In genomic region chr5:175696139-175696854, GRCh38 we compare ENCODE assay signal across 8 cellular contexts. TPM values are rescaled to one million over a fixed set of nuclear protein-coding genes. Genes with fewer than 3 reads are reported as not detected.
DNase-seq lines count a peak whose midpoint lies in the region; TF ChIP-seq lines count a peak whose summit lies in the region.

No MANE protein-coding gene starts in this region.

- H3K4me3 ChIP-seq in GM12865 (ENCODE audit: low read depth, low read length), result no peak overlapping the region
- H3K4me3 ChIP-seq in parathyroid adenoma (ENCODE audit: low read depth, low read length), result no peak overlapping the region
- no peak overlapping the region for H3K4me3 ChIP-seq in tibial nerve

- peaks cover 16% of the 10 kb centered on the region for H3K4me1 Mint-ChIP-seq in activated CD4-positive, alpha-beta memory T cell treated with anti-CD3 and anti-CD28 coated beads for 36 hours (ENCODE audit: low read depth)

- POLR2A ChIA-PET in activated CD4-positive, alpha-beta memory T cell treated with anti-CD3 and anti-CD28 coated beads for 36 hours (lab: Charles Lee), result interaction anchor here (1.4 kb wide), 1 partner anchor 162 kb away, joined by 4 read pairs; no protein-coding TSS in a partner anchor

- peak overlapping the region; percentile 90 for H3K27ac Mint-ChIP-seq in activated CD4-positive, alpha-beta memory T cell treated with anti-CD3 and anti-CD28 coated beads for 36 hours

- peaks cover 5% of the 10 kb centered on the region for H3K36me3 Mint-ChIP-seq in activated CD4-positive, alpha-beta memory T cell treated with anti-CD3 and anti-CD28 coated beads for 36 hours

- H3K4me2 ChIP-seq in parathyroid adenoma (ENCODE audit: low read length), result peak overlapping the region; percentile 9

- TF ChIP-seq POLR2A in tibial nerve (IDR thresholded peaks at IDR 0.05), result no peak

- peak; percentile 56 for DNase-seq in GM12865 (ENCODE audit: low read depth)
- peak; percentile 67 for DNase-seq in NCI-H510A treated with DMSO at 0.1 percent for 48 hours (lab: John Stamatoyannopoulos, UW)
- DNase-seq in activated CD4-positive, alpha-beta memory T cell treated with anti-CD3 and anti-CD28 coated beads for 36 hours, result peak; percentile 92
- DNase-seq in epidermal melanocyte (ENCODE audit: insufficient read length, low spot score), result peak; percentile 32
- DNase-seq in tibial nerve (ENCODE audit: low spot score in 2 of 2), result peak; percentile 39 to 49
- no peak for DNase-seq in cortex of kidney (lab: John Stamatoyannopoulos, UW)
- DNase-seq in hepatic stellate cell (ENCODE audit: low spot score), result no peak

- CTCF ChIA-PET in activated CD4-positive, alpha-beta memory T cell treated with anti-CD3 and anti-CD28 coated beads for 36 hours (lab: Charles Lee), result interaction anchor here (0.8 to 15.7 kb wide), 17 partner anchors 8 to 215 kb away, joined by 3 to 273 read pairs (median 4); partner anchors contain the start of gene HRH2

- intact Hi-C loops in activated CD4-positive, alpha-beta memory T cell treated with anti-CD3 and anti-CD28 coated beads for 36 hours (cut with micrococcal nuclease), result loop anchor here (1.0 kb wide), 4 partner anchors 39 to 175 kb away; no protein-coding TSS in a partner anchor

- TF ChIP-seq EP300 in tibial nerve (IDR thresholded peaks at IDR 0.05), result peak; percentile 23 to 34

- no peaks in the 10 kb centered on the region for H3K9me3 ChIP-seq in parathyroid adenoma (ENCODE audit: control insufficient read depth, low read length)
- peaks cover 0 to 2% (median 0%) of the 10 kb centered on the region in 4 donors for H3K9me3 ChIP-seq in tibial nerve

- no peak overlapping the region for H2AFZ ChIP-seq in parathyroid adenoma

- H3K36me3 ChIP-seq in parathyroid adenoma (ENCODE audit: control insufficient read depth, insufficient read depth, low read length) (no peaks in the 10 kb centered on the region), tibial nerve (no peaks in the 10 kb centered on the region)

- peak overlapping the region; percentile 60 for H3K4me3 Mint-ChIP-seq in activated CD4-positive, alpha-beta memory T cell treated with anti-CD3 and anti-CD28 coated beads for 36 hours

- H3K27me3 ChIP-seq in parathyroid adenoma (ENCODE audit: control insufficient read depth, insufficient read depth, low read length), result no peaks in the 10 kb centered on the region
- H3K27me3 ChIP-seq in tibial nerve, result no peaks in the 10 kb centered on the region

- H3K27ac ChIP-seq in parathyroid adenoma (no peak overlapping the region), tibial nerve (peak overlapping the region in 2 of 4 donors; percentile 19 to 46)

- no peaks in the 10 kb centered on the region for H3K27me3 Mint-ChIP-seq in activated CD4-positive, alpha-beta memory T cell treated with anti-CD3 and anti-CD28 coated beads for 36 hours

- H3K4me1 ChIP-seq in parathyroid adenoma, result peaks cover 2% of the 10 kb centered on the region
- H3K4me1 ChIP-seq in tibial nerve, result peaks cover 0 to 6% (median 2%) of the 10 kb centered on the region in 4 donors

- no peaks in the 10 kb centered on the region for H3K79me2 ChIP-seq in parathyroid adenoma

- TF ChIP-seq CTCF in GM12865 (IDR thresholded peaks at IDR 0.05; ENCODE audit: insufficient read depth, low read depth, low read length, missing control alignments), result peak; percentile 56
- TF ChIP-seq CTCF in parathyroid adenoma (IDR thresholded peaks at IDR 0.05), result peak; percentile 53
- peak; percentile 32 to 61 (median 49) for TF ChIP-seq CTCF in tibial nerve (IDR thresholded peaks at IDR 0.05)

- no peaks in the 10 kb centered on the region for H3K9me3 Mint-ChIP-seq in activated CD4-positive, alpha-beta memory T cell treated with anti-CD3 and anti-CD28 coated beads for 36 hours

- no peak overlapping the region for H3K9ac ChIP-seq in parathyroid adenoma

- WGBS in tibial nerve, 2 donors, result 38 to 45% methylated on average over 16 of the region's 16 CpGs

RNA-seq across cellular contexts. Expression of gene HRH2, which starts 38.4 kb away (rescaled TPM):
- total RNA-seq in activated CD4-positive, alpha-beta memory T cell treated with anti-CD3 and anti-CD28 coated beads for 36 hours, result 10 to 100 TPM; 11.6 to 11.8 TPM
- total RNA-seq in tibial nerve, result 1 to 10 TPM in 3 of 4 donors, under 1 TPM in 1; 0.84 to 9.3 (median 3.4) TPM

Comparison
In these comparisons a context has a peak if more than half of its experiments do, and no peak if none do; other contexts are left out.
1. DNase-seq: peak in GM12865 (single experiment), NCI-H510A treated with DMSO at 0.1 percent for 48 hours (single experiment), activated CD4-positive, alpha-beta memory T cell treated with anti-CD3 and anti-CD28 coated beads for 36 hours (single experiment), epidermal melanocyte (single experiment) and tibial nerve (2 of 2); none in cortex of kidney (single experiment) and hepatic stellate cell (single experiment).
2. Peak in every context shown above with its lines, with median percentiles within 50 percentile points of each other: CTCF ChIP-seq.